ENCODE assay signal across 18 cellular contexts in the genomic region with DNA sequence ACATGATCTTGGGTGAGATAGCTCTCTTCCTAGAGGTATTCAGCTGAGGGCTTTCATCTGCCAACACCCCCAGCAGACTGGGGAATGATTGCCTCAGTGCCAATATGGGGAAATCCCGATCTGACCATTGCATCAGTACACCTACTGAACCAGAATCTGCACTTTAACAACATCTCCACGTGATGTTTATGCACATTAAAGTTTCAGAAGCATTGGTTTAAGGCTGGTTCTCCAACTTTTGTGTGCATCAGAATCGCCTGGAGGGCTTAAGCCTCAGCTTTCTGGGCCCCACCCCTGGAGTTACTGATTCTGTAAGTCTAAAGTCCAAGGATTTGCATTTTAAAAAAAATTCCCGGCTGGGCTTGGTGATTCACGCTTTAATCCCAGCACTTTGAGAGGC.
A peak's percentile ranks its signal among the peaks of the same experiment; 100 is the strongest.
DNase-seq lines count a peak whose midpoint lies in the region; ATAC-seq, FAIRE-seq and TF ChIP-seq lines count a peak whose summit lies in the region.
"Had no signal": no experiment of that assay in that cellular context is flagged by ENCODE, and none has a peak within 500 bp of the region (broad histone marks: within the 10 kb centered on the region; RNA-seq: fewer than 3 reads in every experiment).

No MANE protein-coding gene starts in this region.

- H3K4me1 ChIP-seq in colonic mucosa (peaks cover 4% of the 10 kb centered on the region), pancreas (no peaks in the 10 kb centered on the region), OCI-LY7 (ENCODE audit: insufficient read depth, low read length, poor library complexity, severe bottlenecking) (no peaks in the 10 kb centered on the region)
- H3K4me1 ChIP-seq: left lung, thyroid gland had no signal

- DNase-seq in ELF-1 (ENCODE audit: low read depth, low spot score) (peak; percentile 61), NCI-H526 (lab: John Stamatoyannopoulos, UW) (peak; percentile 84 to 92), colonic mucosa (peak; percentile 72), pancreas (no peak), OCI-LY7 (ENCODE audit: low spot score) (no peak), 8988T (no peak)
- no peak for DNase-seq in stimulated activated CD4-positive, alpha-beta T cell treated with anti-CD3 and anti-CD28 coated beads, Interleukin-4, amount 100 ng/mL, for 4 hours
- DNase-seq: activated CD8-positive, alpha-beta memory T cell treated with anti-CD3 and anti-CD28 coated beads for 24 hours; anterior cingulate cortex; erythroblast; GM23248; left lung; naive thymus-derived CD8-positive, alpha-beta T cell; NCI-H1105; OCI-M1; SW 1271; thyroid gland had no signal

- no peaks in the 10 kb centered on the region for H3K9me3 ChIP-seq in colonic mucosa
- H3K9me3 ChIP-seq in pancreas: no peaks in the 10 kb centered on the region
- no peaks in the 10 kb centered on the region for H3K9me3 ChIP-seq in OCI-LY7 (ENCODE audit: low read length)
- H3K9me3 ChIP-seq: left lung, thyroid gland had no signal

- no peaks in the 10 kb centered on the region for H3K36me3 ChIP-seq in colonic mucosa
- H3K36me3 ChIP-seq in pancreas: no peaks in the 10 kb centered on the region
- H3K36me3 ChIP-seq in OCI-LY7 (ENCODE audit: insufficient read depth, low read length): no peaks in the 10 kb centered on the region
- H3K36me3 ChIP-seq: left lung, thyroid gland had no signal

- intact Hi-C loops in colonic mucosa (cut with DNase I): loop anchor here (10.0 kb wide), 1 partner anchor 84 kb away; no protein-coding TSS in a partner anchor
- intact Hi-C loops in pancreas (cut with DNase I): no loop called here
- intact Hi-C loops in OCI-LY7 (cut with micrococcal nuclease; ENCODE audit: unreplicated experiment): no loop called here

- peak overlapping the region; percentile 76 for H3K27ac ChIP-seq in colonic mucosa
- H3K27ac ChIP-seq in pancreas: no peak overlapping the region
- H3K27ac ChIP-seq in OCI-LY7 (ENCODE audit: low read depth, low read length, poor library complexity, severe bottlenecking): no peak overlapping the region
- H3K27ac ChIP-seq: GM23248, left lung, thyroid gland had no signal

- H3K4me3 ChIP-seq in colonic mucosa (no peak overlapping the region), pancreas (no peak overlapping the region), OCI-LY7 (ENCODE audit: low read depth, low read length, poor library complexity, severe bottlenecking) (no peak overlapping the region)
- H3K4me3 ChIP-seq: GM23248, left lung, thyroid gland had no signal

- H3K9ac ChIP-seq in colonic mucosa (ENCODE audit: low read depth in 2 of 2, low read length in 2 of 2): peak overlapping the region in 1 of 2 donors; percentile 51
- H3K9ac ChIP-seq: GM23248 had no signal

- H2AFZ ChIP-seq in OCI-LY7 (ENCODE audit: low read length): no peak overlapping the region
- H2AFZ ChIP-seq: GM23248 had no signal

- no peaks in the 10 kb centered on the region for H4K20me1 ChIP-seq in OCI-LY7 (ENCODE audit: insufficient read depth, low read length)

- CTCF ChIA-PET in OCI-LY7 (lab: Charles Lee; ENCODE audit: unreplicated experiment): no interaction called here

- BruUV-seq in OCI-LY7 (replicated peaks; lab: Mats Ljungman, UMichigan): no TSS peak

- WGBS in pancreas, 2 donors: 33 to 43% methylated on average over 5 of the region's 5 CpGs

- no peaks in the 10 kb centered on the region for H3K27me3 ChIP-seq in colonic mucosa
- no peaks in the 10 kb centered on the region for H3K27me3 ChIP-seq in pancreas
- H3K27me3 ChIP-seq: left lung, thyroid gland had no signal

- no peak for FAIRE-seq in pancreas (lab: Jason Lieb, UNC)

- H3K9me2 ChIP-seq in OCI-LY7 (ENCODE audit: insufficient read depth, low read length): no peaks in the 10 kb centered on the region

- TF ChIP-seq CTCF in colonic mucosa (IDR thresholded peaks at IDR 0.05) (no peak), pancreas (IDR thresholded peaks at IDR 0.05) (no peak), OCI-LY7 (conservative IDR thresholded peaks at IDR 0.05; ENCODE audit: low read length) (no peak)

- POLR2A ChIA-PET in OCI-LY7 (lab: Charles Lee): no interaction called here

- peak in 3 of 4 donors; percentile 23 to 65 (median 55) for ATAC-seq in pancreas
- no peak for ATAC-seq in GM19467 (IDR thresholded peaks at IDR 0.05; ENCODE audit: unreplicated experiment)
- ATAC-seq: left lung; naive thymus-derived CD8-positive, alpha-beta T cell had no signal

- no peak overlapping the region for H3K4me2 ChIP-seq in OCI-LY7 (ENCODE audit: low read length)

- H3K79me2 ChIP-seq in OCI-LY7 (ENCODE audit: insufficient read depth, low read depth, low read length): no peaks in the 10 kb centered on the region

Comparison
In these comparisons a context has a peak if more than half of its experiments do, and no peak if none do; other contexts are left out.
1. DNase-seq: peak in ELF-1 (single experiment), NCI-H526 (2 of 2) and colonic mucosa (single experiment); none in pancreas (0 of 6), OCI-LY7 (single experiment), stimulated activated CD4-positive, alpha-beta T cell treated with anti-CD3 and anti-CD28 coated beads, Interleukin-4, amount 100 ng/mL, for 4 hours (0 of 2) and 8988T (single experiment).